ENCODE assay signal across 8 cellular contexts in the genomic region with DNA sequence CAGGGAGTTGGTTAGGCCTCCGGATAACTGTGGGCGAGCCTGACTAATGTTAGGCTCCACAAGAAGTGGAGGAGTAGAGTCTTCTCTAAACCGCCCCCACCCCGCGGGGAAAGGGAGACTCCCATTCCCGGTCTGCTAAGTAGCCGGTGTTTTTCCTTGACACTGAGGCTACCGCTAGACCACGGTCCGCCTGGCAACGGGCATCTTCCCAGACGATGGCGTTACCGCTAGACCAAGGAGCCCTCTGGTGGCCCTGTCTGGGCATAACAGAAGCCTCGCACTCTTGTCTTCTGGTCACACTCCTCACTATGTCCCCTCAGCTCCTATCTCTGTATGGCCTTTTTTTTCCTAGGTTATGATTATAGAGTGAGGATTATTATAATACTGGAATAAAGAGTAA.
DNase-seq lines count a peak whose midpoint lies in the region; FAIRE-seq and TF ChIP-seq lines count a peak whose summit lies in the region.
"Not testable (repeated sequence)": the region's sequence is repeated elsewhere in the genome, so short reads cannot be mapped to it uniquely, and the experiment has no call there.

No MANE protein-coding gene starts in this region.

- not testable (repeated sequence) for BruUV-seq in A673 (replicated peaks; lab: Mats Ljungman, UMichigan)

- CTCF ChIA-PET in A673 (lab: Charles Lee) = not testable (repeated sequence)

- WGBS in iPS DF 6.9 (ENCODE audit: insufficient coverage, insufficient read length) = no CpG with 5 or more reads among the region's 15 CpGs

- H3K4me1 ChIP-seq in A673 (ENCODE audit: insufficient read depth, low read length, poor library complexity, severe bottlenecking); iPS DF 6.9 (ENCODE audit: control insufficient read depth, insufficient read depth, low read length): not testable (repeated sequence)

- FAIRE-seq in TTC549 (lab: Jason Lieb, UNC) = peak; percentile 22
- FAIRE-seq in bronchial epithelial cell (lab: Jason Lieb, UNC) = not testable (repeated sequence)

- not testable (repeated sequence) for H3K4me3 ChIP-seq in A673 (ENCODE audit: low read depth, low read length, poor library complexity, severe bottlenecking); GM12864 (ENCODE audit: low read depth, low read length); LNCaP clone FGC (ENCODE audit: low read depth, low read length); bronchial epithelial cell (ENCODE audit: low read depth, low read length); fibroblast of pulmonary artery (replicated peaks; ENCODE audit: low read depth, low read length); iPS DF 6.9 (ENCODE audit: low read length)

- not testable (repeated sequence) for H3K36me3 ChIP-seq in A673 (ENCODE audit: insufficient read depth, low read length, poor library complexity, severe bottlenecking); bronchial epithelial cell (ENCODE audit: control insufficient read depth, insufficient read depth, low read length); iPS DF 6.9 (ENCODE audit: control insufficient read depth, insufficient read depth, low read length)

- TF ChIP-seq CTCF in A673 (conservative IDR thresholded peaks at IDR 0.05; ENCODE audit: low read depth, low read length) = peak; percentile 36; the same call in 1 of the 2 replicates
- TF ChIP-seq CTCF in GM12864 (IDR thresholded peaks at IDR 0.05; ENCODE audit: low read depth, low read length, missing control alignments) = peak; percentile 14
- TF ChIP-seq CTCF in LNCaP clone FGC (IDR thresholded peaks at IDR 0.05; ENCODE audit: control insufficient read depth, extremely low read depth, insufficient read depth) = peak; percentile 53
- peak; percentile 42 for TF ChIP-seq CTCF in bronchial epithelial cell (IDR thresholded peaks at IDR 0.05; ENCODE audit: insufficient read depth, low read length, severe bottlenecking)
- TF ChIP-seq CTCF in fibroblast of pulmonary artery (IDR thresholded peaks at IDR 0.05; ENCODE audit: low read length, missing control alignments) = peak; percentile 43

- not testable (repeated sequence) for H3K9me3 ChIP-seq in A673 (ENCODE audit: low read depth, low read length, poor library complexity, severe bottlenecking); iPS DF 6.9 (ENCODE audit: control insufficient read depth, insufficient read depth, low read length)

- not testable (repeated sequence) for DNase-seq in A673 (ENCODE audit: low spot score); GM12864 (ENCODE audit: low read depth); LNCaP clone FGC (ENCODE audit: low read depth); bronchial epithelial cell (ENCODE audit: low read depth)
- DNase-seq in fibroblast of pulmonary artery (ENCODE audit: low read depth) = peak; percentile 28
- peak; percentile 9 for DNase-seq in iPS DF 6.9 (ENCODE audit: low read depth, low spot score)
- peak in 8 of 10 donors; percentile 26 to 92 (median 60) for DNase-seq in posterior cingulate gyrus

- not testable (repeated sequence) for H3K27ac ChIP-seq in A673 (ENCODE audit: low read depth, low read length, poor library complexity, severe bottlenecking); iPS DF 6.9 (ENCODE audit: low read length)

- POLR2A ChIA-PET in A673 (lab: Charles Lee; ENCODE audit: low non-redundant PET) = not testable (repeated sequence)

- H3K27me3 ChIP-seq in A673 (replicated peaks; ENCODE audit: insufficient read depth, low read depth, low read length, poor library complexity); bronchial epithelial cell (ENCODE audit: control insufficient read depth, insufficient read depth, low read length); iPS DF 6.9 (ENCODE audit: control insufficient read depth, insufficient read depth, low read length): not testable (repeated sequence)

- intact Hi-C loops in A673 (cut with micrococcal nuclease; ENCODE audit: unreplicated experiment); posterior cingulate gyrus (cut with DNase I): not testable (repeated sequence)
